14 cellular contexts compared by ENCODE assay signal in genomic region chr19:3140667-3141038, GRCh38. TPM values are rescaled to one million over a fixed set of nuclear protein-coding genes. Genes with fewer than 3 reads are reported as not detected.
DNase-seq lines count a peak whose midpoint lies in the region; ATAC-seq and TF ChIP-seq lines count a peak whose summit lies in the region.
"Had no signal": no experiment of that assay in that cellular context is flagged by ENCODE, and none has a peak within 500 bp of the region (broad histone marks: within the 10 kb centered on the region; RNA-seq: fewer than 3 reads in every experiment).

No MANE protein-coding gene starts in this region.

- H3K4me2 ChIP-seq in Loucy (ENCODE audit: low read depth, low read length, poor library complexity, severe bottlenecking) = peak overlapping the region; percentile 76

- peaks cover 38% of the 10 kb centered on the region for H3K36me3 Mint-ChIP-seq in T-helper 2 cell treated with Interferon-gamma antibody and Interleukin-4, amounts not matched to agents 5 μg/mL and 100 μg/mL, for 36 hours (ENCODE audit: low read depth)
- H3K36me3 Mint-ChIP-seq in activated T-helper 2 cell treated with anti-CD3 and anti-CD28 coated beads, Interferon-gamma antibody, Interleukin-2, Interleukin-4, amounts not matched to agents 10 μg/mL and 5 μg/mL and 100 μg/mL, durations not matched to agents 14 hours and 24 hours and 36 hours (ENCODE audit: low read depth) = peaks cover 50% of the 10 kb centered on the region
- H3K36me3 Mint-ChIP-seq in natural killer cell treated with Interleukin-12 subunit alpha and Interleukin-12 subunit beta and Interleukin-15 and Interleukin-18, amount 100 ng/mL, for 72 hours = peaks cover 9% of the 10 kb centered on the region

- peaks cover 21% of the 10 kb centered on the region; the same call in 1 of the 2 replicates for H3K36me3 ChIP-seq in Loucy (ENCODE audit: insufficient read depth, low read length)

- H3K4me3 Mint-ChIP-seq in T-helper 2 cell treated with Interferon-gamma antibody and Interleukin-4, amounts not matched to agents 5 μg/mL and 100 μg/mL, for 36 hours = peak overlapping the region; percentile 73
- peak overlapping the region; percentile 70 for H3K4me3 Mint-ChIP-seq in activated T-helper 2 cell treated with anti-CD3 and anti-CD28 coated beads, Interferon-gamma antibody, Interleukin-2, Interleukin-4, amounts not matched to agents 10 μg/mL and 5 μg/mL and 100 μg/mL, durations not matched to agents 14 hours and 24 hours and 36 hours (ENCODE audit: low read depth)
- peak overlapping the region; percentile 35 for H3K4me3 Mint-ChIP-seq in natural killer cell treated with Interleukin-12 subunit alpha and Interleukin-12 subunit beta and Interleukin-15 and Interleukin-18, amount 100 ng/mL, for 72 hours
- H3K4me3 Mint-ChIP-seq: central memory CD8-positive, alpha-beta T cell had no signal

- peak overlapping the region; percentile 55 for H3K27ac Mint-ChIP-seq in T-helper 2 cell treated with Interferon-gamma antibody and Interleukin-4, amounts not matched to agents 5 μg/mL and 100 μg/mL, for 36 hours
- H3K27ac Mint-ChIP-seq in activated T-helper 2 cell treated with anti-CD3 and anti-CD28 coated beads, Interferon-gamma antibody, Interleukin-2, Interleukin-4, amounts not matched to agents 10 μg/mL and 5 μg/mL and 100 μg/mL, durations not matched to agents 14 hours and 24 hours and 36 hours = peak overlapping the region; percentile 79
- H3K27ac Mint-ChIP-seq in natural killer cell treated with Interleukin-12 subunit alpha and Interleukin-12 subunit beta and Interleukin-15 and Interleukin-18, amount 100 ng/mL, for 72 hours = peak overlapping the region; percentile 36 to 76

- intact Hi-C loops in activated T-helper 2 cell treated with anti-CD3 and anti-CD28 coated beads, Interferon-gamma antibody, Interleukin-2, Interleukin-4, amounts not matched to agents 10 μg/mL and 5 μg/mL and 100 μg/mL, durations not matched to agents 14 hours and 24 hours and 36 hours (cut with micrococcal nuclease) = no loop called here

- peaks cover 11% of the 10 kb centered on the region for H3F3A ChIP-seq in Loucy (ENCODE audit: low read depth)

- H3K27me3 ChIP-seq in Loucy (ENCODE audit: insufficient read depth, low read length, poor library complexity, severe bottlenecking) = peaks cover 10% of the 10 kb centered on the region

- no peaks in the 10 kb centered on the region for H3K27me3 Mint-ChIP-seq in T-helper 2 cell treated with Interferon-gamma antibody and Interleukin-4, amounts not matched to agents 5 μg/mL and 100 μg/mL, for 36 hours (ENCODE audit: low read depth)
- no peaks in the 10 kb centered on the region for H3K27me3 Mint-ChIP-seq in activated T-helper 2 cell treated with anti-CD3 and anti-CD28 coated beads, Interferon-gamma antibody, Interleukin-2, Interleukin-4, amounts not matched to agents 10 μg/mL and 5 μg/mL and 100 μg/mL, durations not matched to agents 14 hours and 24 hours and 36 hours (ENCODE audit: low read depth)
- peaks cover 0 to 3% of the 10 kb centered on the region in 2 donors for H3K27me3 Mint-ChIP-seq in natural killer cell treated with Interleukin-12 subunit alpha and Interleukin-12 subunit beta and Interleukin-15 and Interleukin-18, amount 100 ng/mL, for 72 hours

- no peak overlapping the region for H2AFZ ChIP-seq in Loucy (ENCODE audit: low read length)

- ATAC-seq in natural killer cell treated with Interleukin-12 subunit alpha and Interleukin-12 subunit beta and Interleukin-15 and Interleukin-18, amount 100 ng/mL, for 72 hours = peak; percentile 59 to 63
- ATAC-seq in omental fat pad (ENCODE audit: low FRiP score) = no peak

- TF ChIP-seq CTCF in Loucy (conservative IDR thresholded peaks at IDR 0.05; ENCODE audit: low read length) (no peak), omental fat pad (IDR thresholded peaks at IDR 0.05) (no peak)

- peaks cover 64% of the 10 kb centered on the region for H4K20me1 ChIP-seq in Loucy (ENCODE audit: insufficient read depth, low read length, poor library complexity, severe bottlenecking)

- peak overlapping the region; percentile 85 for H3K4me3 ChIP-seq in Loucy (ENCODE audit: low read length, poor library complexity, severe bottlenecking)

- H3K79me2 ChIP-seq in Loucy (ENCODE audit: insufficient read depth, low read length) = peaks cover 97% of the 10 kb centered on the region

- H3K9me3 ChIP-seq in Loucy (ENCODE audit: insufficient read depth, low read depth, low read length) = no peaks in the 10 kb centered on the region

- no peaks in the 10 kb centered on the region for H3K9me2 ChIP-seq in Loucy (replicated peaks; ENCODE audit: low read depth, low read length)

- no peaks in the 10 kb centered on the region for H3K9me3 Mint-ChIP-seq in T-helper 2 cell treated with Interferon-gamma antibody and Interleukin-4, amounts not matched to agents 5 μg/mL and 100 μg/mL, for 36 hours
- no peaks in the 10 kb centered on the region for H3K9me3 Mint-ChIP-seq in activated T-helper 2 cell treated with anti-CD3 and anti-CD28 coated beads, Interferon-gamma antibody, Interleukin-2, Interleukin-4, amounts not matched to agents 10 μg/mL and 5 μg/mL and 100 μg/mL, durations not matched to agents 14 hours and 24 hours and 36 hours
- no peaks in the 10 kb centered on the region for H3K9me3 Mint-ChIP-seq in natural killer cell treated with Interleukin-12 subunit alpha and Interleukin-12 subunit beta and Interleukin-15 and Interleukin-18, amount 100 ng/mL, for 72 hours
- H3K9me3 Mint-ChIP-seq: central memory CD8-positive, alpha-beta T cell had no signal

- peak; percentile 26 for DNase-seq in T-helper 2 cell treated with Interferon-gamma antibody and Interleukin-4, amounts not matched to agents 5 μg/mL and 100 μg/mL, for 36 hours (ENCODE audit: low spot score)
- DNase-seq in T-helper 2 cell (no peak), omental fat pad (ENCODE audit: low spot score) (no peak), NOMO-1 (lab: John Stamatoyannopoulos, UW; ENCODE audit: unreplicated experiment in 2 of 2) (no peak), amniotic stem cell (lab: John Stamatoyannopoulos, UW) (no peak)
- DNase-seq in activated T-helper 2 cell treated with anti-CD3 and anti-CD28 coated beads, Interferon-gamma antibody, Interleukin-2, Interleukin-4, amounts not matched to agents 10 μg/mL and 5 μg/mL and 100 μg/mL, durations not matched to agents 14 hours and 24 hours and 36 hours (ENCODE audit: low spot score) = no peak
- DNase-seq in natural killer cell treated with Interleukin-12 subunit alpha and Interleukin-12 subunit beta and Interleukin-15 and Interleukin-18, amount 100 ng/mL, for 72 hours (ENCODE audit: low spot score) = no peak
- DNase-seq: 8988T; activated CD4-positive, CD25-positive, alpha-beta regulatory T cell treated with anti-CD3 and anti-CD28 coated beads, Interleukin-2, amount 50 U/mL, for 72 hours; hypothalamus; NCI-H2171 treated with DMSO at 0.1 percent for 48 hours had no signal

- peaks cover 37% of the 10 kb centered on the region for H3K4me1 Mint-ChIP-seq in T-helper 2 cell treated with Interferon-gamma antibody and Interleukin-4, amounts not matched to agents 5 μg/mL and 100 μg/mL, for 36 hours (ENCODE audit: low read depth)
- peaks cover 29% of the 10 kb centered on the region for H3K4me1 Mint-ChIP-seq in activated T-helper 2 cell treated with anti-CD3 and anti-CD28 coated beads, Interferon-gamma antibody, Interleukin-2, Interleukin-4, amounts not matched to agents 10 μg/mL and 5 μg/mL and 100 μg/mL, durations not matched to agents 14 hours and 24 hours and 36 hours (ENCODE audit: low read depth)
- peaks cover 22 to 27% of the 10 kb centered on the region in 2 donors for H3K4me1 Mint-ChIP-seq in natural killer cell treated with Interleukin-12 subunit alpha and Interleukin-12 subunit beta and Interleukin-15 and Interleukin-18, amount 100 ng/mL, for 72 hours (ENCODE audit: low read depth in 2 of 2)
- H3K4me1 Mint-ChIP-seq: central memory CD8-positive, alpha-beta T cell had no signal

- H3K9ac ChIP-seq in Loucy (ENCODE audit: low read depth, low read length, poor library complexity, severe bottlenecking) = peak overlapping the region; percentile 99

- H3K4me1 ChIP-seq in Loucy (ENCODE audit: insufficient read depth, low read length, poor library complexity, severe bottlenecking) = peaks cover 33% of the 10 kb centered on the region

RNA-seq across cellular contexts. Expression of gene GNA15, which starts 4.8 kb away (rescaled TPM):
- total RNA-seq in activated T-helper 2 cell treated with anti-CD3 and anti-CD28 coated beads, Interferon-gamma antibody, Interleukin-2, Interleukin-4, amounts not matched to agents 10 μg/mL and 5 μg/mL and 100 μg/mL, durations not matched to agents 14 hours and 24 hours and 36 hours = 174 and 176 TPM in 2 replicates
- 10 to 100 TPM; 22.2 to 33.3 TPM for total RNA-seq in natural killer cell treated with Interleukin-12 subunit alpha and Interleukin-12 subunit beta and Interleukin-15 and Interleukin-18, amount 100 ng/mL, for 72 hours
- 10 to 100 TPM; 10.2 to 33.7 (median 10.8) TPM for total RNA-seq in omental fat pad

RNA-seq across cellular contexts. Expression of gene S1PR4, which starts 37.9 kb away (rescaled TPM):
- 48.5 and 48.9 TPM in 2 replicates for total RNA-seq in activated T-helper 2 cell treated with anti-CD3 and anti-CD28 coated beads, Interferon-gamma antibody, Interleukin-2, Interleukin-4, amounts not matched to agents 10 μg/mL and 5 μg/mL and 100 μg/mL, durations not matched to agents 14 hours and 24 hours and 36 hours
- total RNA-seq in natural killer cell treated with Interleukin-12 subunit alpha and Interleukin-12 subunit beta and Interleukin-15 and Interleukin-18, amount 100 ng/mL, for 72 hours = 10 to 100 TPM; 33.5 to 47.0 TPM
- total RNA-seq in omental fat pad = 10 to 100 TPM in 1 of 4 donors, 1 to 10 TPM in 3; 1.1 to 35.3 (median 9.4) TPM
- total RNA-seq: epithelial cell of proximal tubule had no signal

RNA-seq across cellular contexts. Expression of gene NCLN, which starts 45.1 kb away (rescaled TPM):
- total RNA-seq in activated T-helper 2 cell treated with anti-CD3 and anti-CD28 coated beads, Interferon-gamma antibody, Interleukin-2, Interleukin-4, amounts not matched to agents 10 μg/mL and 5 μg/mL and 100 μg/mL, durations not matched to agents 14 hours and 24 hours and 36 hours = 86.3 and 88.1 TPM in 2 replicates
- total RNA-seq in natural killer cell treated with Interleukin-12 subunit alpha and Interleukin-12 subunit beta and Interleukin-15 and Interleukin-18, amount 100 ng/mL, for 72 hours = 100 to 1,000 TPM in 1 of 2 donors, 10 to 100 TPM in 1; 84.4 to 196 TPM
- total RNA-seq in omental fat pad = 10 to 100 TPM; 33.6 to 65.7 (median 41.1) TPM

RNA-seq across cellular contexts. Expression of gene GNA11, which starts 46.5 kb away (rescaled TPM):
- 5.6 and 7.1 TPM in 2 replicates for total RNA-seq in activated T-helper 2 cell treated with anti-CD3 and anti-CD28 coated beads, Interferon-gamma antibody, Interleukin-2, Interleukin-4, amounts not matched to agents 10 μg/mL and 5 μg/mL and 100 μg/mL, durations not matched to agents 14 hours and 24 hours and 36 hours
- total RNA-seq in natural killer cell treated with Interleukin-12 subunit alpha and Interleukin-12 subunit beta and Interleukin-15 and Interleukin-18, amount 100 ng/mL, for 72 hours = 1 to 10 TPM in 1 of 2 donors, under 1 TPM in 1; 1.00 to 1.3 TPM
- total RNA-seq in omental fat pad = 10 to 100 TPM; 36.9 to 58.2 (median 43.5) TPM
